1 cellular context compared by ENCODE assay signal in the genomic region with DNA sequence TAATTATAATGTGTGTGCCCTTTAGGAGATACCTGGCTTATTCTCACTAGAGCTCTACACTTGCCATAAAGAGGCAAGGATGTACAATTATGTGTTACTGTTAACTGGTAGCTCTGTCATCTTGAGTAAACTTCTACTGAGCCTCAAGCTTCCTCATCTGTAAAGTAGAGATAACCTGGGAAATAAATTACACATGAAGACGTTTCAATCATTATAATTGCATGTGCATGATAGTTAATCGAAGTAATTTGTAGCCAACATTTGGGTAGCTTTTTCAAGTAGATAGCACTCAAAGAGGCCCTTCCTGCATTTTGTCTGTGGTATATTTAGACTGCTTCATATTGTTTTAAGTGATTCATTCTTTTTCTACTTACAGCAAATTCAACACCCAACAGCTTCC.
TF ChIP-seq lines count a peak whose summit lies in the region.

No MANE protein-coding gene starts in this region.

TF ChIP-seq in A549, 52 proteins besides CTCF, POLR2A, EP300 and RAD21:
- TF ChIP-seq KDM1A (IDR thresholded peaks at IDR 0.05; ENCODE audit: low read depth) (no peak), ZNF302 (CRISPR knock-in tag; IDR thresholded peaks at IDR 0.05) (no peak), MAFK (IDR thresholded peaks at IDR 0.05; ENCODE audit: partially characterized antibody) (no peak), CBX8 (IDR thresholded peaks at IDR 0.05) (no peak)
- TF ChIP-seq, protein P1, sequence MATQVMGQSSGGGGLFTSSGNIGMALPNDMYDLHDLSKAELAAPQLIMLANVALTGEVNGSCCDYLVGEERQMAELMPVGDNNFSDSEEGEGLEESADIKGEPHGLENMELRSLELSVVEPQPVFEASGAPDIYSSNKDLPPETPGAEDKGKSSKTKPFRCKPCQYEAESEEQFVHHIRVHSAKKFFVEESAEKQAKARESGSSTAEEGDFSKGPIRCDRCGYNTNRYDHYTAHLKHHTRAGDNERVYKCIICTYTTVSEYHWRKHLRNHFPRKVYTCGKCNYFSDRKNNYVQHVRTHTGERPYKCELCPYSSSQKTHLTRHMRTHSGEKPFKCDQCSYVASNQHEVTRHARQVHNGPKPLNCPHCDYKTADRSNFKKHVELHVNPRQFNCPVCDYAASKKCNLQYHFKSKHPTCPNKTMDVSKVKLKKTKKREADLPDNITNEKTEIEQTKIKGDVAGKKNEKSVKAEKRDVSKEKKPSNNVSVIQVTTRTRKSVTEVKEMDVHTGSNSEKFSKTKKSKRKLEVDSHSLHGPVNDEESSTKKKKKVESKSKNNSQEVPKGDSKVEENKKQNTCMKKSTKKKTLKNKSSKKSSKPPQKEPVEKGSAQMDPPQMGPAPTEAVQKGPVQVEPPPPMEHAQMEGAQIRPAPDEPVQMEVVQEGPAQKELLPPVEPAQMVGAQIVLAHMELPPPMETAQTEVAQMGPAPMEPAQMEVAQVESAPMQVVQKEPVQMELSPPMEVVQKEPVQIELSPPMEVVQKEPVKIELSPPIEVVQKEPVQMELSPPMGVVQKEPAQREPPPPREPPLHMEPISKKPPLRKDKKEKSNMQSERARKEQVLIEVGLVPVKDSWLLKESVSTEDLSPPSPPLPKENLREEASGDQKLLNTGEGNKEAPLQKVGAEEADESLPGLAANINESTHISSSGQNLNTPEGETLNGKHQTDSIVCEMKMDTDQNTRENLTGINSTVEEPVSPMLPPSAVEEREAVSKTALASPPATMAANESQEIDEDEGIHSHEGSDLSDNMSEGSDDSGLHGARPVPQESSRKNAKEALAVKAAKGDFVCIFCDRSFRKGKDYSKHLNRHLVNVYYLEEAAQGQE (IDR thresholded peaks at IDR 0.05): no peak
TF ChIP-seq in A549: peak in this region for 0.
